ENCODE assay signal across 10 cellular contexts in the genomic region with DNA sequence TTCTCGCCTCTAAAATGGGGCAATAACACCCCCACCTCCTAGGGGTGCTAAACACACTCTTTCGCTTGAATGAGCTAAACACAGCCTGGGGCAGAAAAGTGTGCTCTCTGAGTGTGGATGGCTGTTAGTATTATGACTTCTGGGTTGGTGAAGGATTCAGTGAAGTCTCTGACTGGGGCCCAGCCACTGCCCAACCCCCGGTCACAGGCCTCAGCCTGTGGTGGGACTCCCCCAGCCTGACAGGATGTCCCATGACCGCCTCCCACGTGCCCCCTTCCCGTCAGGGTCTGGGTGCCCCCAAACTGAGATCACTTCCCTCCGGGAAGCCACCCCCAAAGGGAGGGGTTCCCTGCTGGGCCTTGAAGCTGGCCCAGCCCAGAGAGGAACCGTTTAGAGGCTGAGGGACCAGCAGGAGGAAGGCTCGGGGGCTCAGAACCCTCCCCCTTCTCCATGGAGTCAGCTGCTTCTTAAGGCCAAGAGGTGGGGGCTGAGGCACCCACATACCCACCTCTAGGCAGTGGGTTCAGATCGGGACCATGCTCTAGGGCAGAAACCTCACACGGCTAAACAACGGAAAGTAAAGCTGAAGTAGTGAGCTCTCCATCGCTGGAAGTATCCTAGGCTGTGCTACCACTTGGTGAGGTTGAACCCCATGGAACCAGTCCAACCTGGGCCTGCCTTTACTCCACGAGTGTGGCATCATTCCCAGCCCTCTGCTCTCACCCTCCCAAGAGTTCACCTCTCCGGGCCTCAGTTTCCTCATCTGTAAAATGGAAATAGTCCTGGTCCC. TPM values are rescaled to one million over a fixed set of nuclear protein-coding genes. Genes with fewer than 3 reads are reported as not detected.
DNase-seq lines count a peak whose midpoint lies in the region; ATAC-seq, FAIRE-seq and TF ChIP-seq lines count a peak whose summit lies in the region.
"Had no signal": no experiment of that assay in that cellular context is flagged by ENCODE, and none has a peak within 500 bp of the region (broad histone marks: within the 10 kb centered on the region; RNA-seq: fewer than 3 reads in every experiment).

No MANE protein-coding gene starts in this region.

- TF ChIP-seq RAD21 in K562 (CRISPR knock-in tag; conservative IDR thresholded peaks at IDR 0.05 in 1 of 2, IDR thresholded peaks at IDR 0.05 in 1 of 2), result no peak

- H4K20me1 ChIP-seq in K562 (replicated peaks; ENCODE audit: control insufficient read depth, insufficient read depth, low read length), result peaks cover 19% of the 10 kb centered on the region; the same call in 1 of the 2 replicates
- no peaks in the 10 kb centered on the region for H4K20me1 ChIP-seq in PC-3 (ENCODE audit: low read length)

- H3K4me2 ChIP-seq in K562 (ENCODE audit: insufficient read depth, low read length) (no peak overlapping the region), PC-3 (ENCODE audit: low read length) (no peak overlapping the region)

- in situ Hi-C loops in K562 (cut with MboI), result no loop called here

- H3K79me2 ChIP-seq in K562 (ENCODE audit: control insufficient read depth, insufficient read depth, low read length) (no peaks in the 10 kb centered on the region), PC-3 (ENCODE audit: low read length) (no peaks in the 10 kb centered on the region)

- H3K27ac ChIP-seq in K562 (ENCODE audit: extremely low read depth, low read depth, low read length), result no peak overlapping the region
- no peak overlapping the region for H3K27ac ChIP-seq in PC-3 (ENCODE audit: low read length)

- H3K9ac ChIP-seq in K562 (ENCODE audit: insufficient read depth in 1 of 2, low read depth in 2 of 2, low read length in 2 of 2) (no peak overlapping the region), PC-3 (ENCODE audit: low read length) (no peak overlapping the region)

- no peaks in the 10 kb centered on the region for H3K9me2 ChIP-seq in PC-3 (replicated peaks; ENCODE audit: low read length)

- no peaks in the 10 kb centered on the region for H3K36me3 ChIP-seq in K562 (ENCODE audit: control insufficient read depth, insufficient read depth, low read length)
- no peaks in the 10 kb centered on the region for H3K36me3 ChIP-seq in PC-3 (ENCODE audit: low read depth, low read length)

- ATAC-seq in K562, result no peak
- peak; percentile 80 for ATAC-seq in stimulated activated naive CD8-positive, alpha-beta T cell treated with anti-CD3 and anti-CD28 coated beads, Interleukin-15, Interleukin-2, amounts not matched to agents 100 U/mL and 50 U/mL, for 24 hours
- ATAC-seq in PC-3, result no peak
- ATAC-seq in HG02571 (IDR thresholded peaks at IDR 0.05; ENCODE audit: unreplicated experiment), result no peak

- no peak for TF ChIP-seq POLR2A in K562 (conservative IDR thresholded peaks at IDR 0.05)

- WGBS in K562 (ENCODE audit: insufficient coverage, low coverage, missing lambda C conversion rate), result 4% methylated on average over 15 of the region's 15 CpGs

- TF ChIP-seq CTCF in K562 (IDR thresholded peaks at IDR 0.05 in 2 of 3, conservative IDR thresholded peaks at IDR 0.05 in 1 of 3; ENCODE audit: insufficient read depth in 2 of 3, low read depth in 1 of 3, low read length in 3 of 3), result no peak
- TF ChIP-seq CTCF in PC-3 (conservative IDR thresholded peaks at IDR 0.05; ENCODE audit: low read depth, low read length), result no peak

- no peak overlapping the region for H3K4me3 ChIP-seq in K562
- no peak overlapping the region for H3K4me3 ChIP-seq in PC-3 (ENCODE audit: low read length)

- peaks cover 0 to 7% of the 10 kb centered on the region in 2 experiments; a peak in 1 of 5 replicates for H3K4me1 ChIP-seq in K562 (replicated peaks in 1 of 2; ENCODE audit: control insufficient read depth in 2 of 2, insufficient read depth in 2 of 2, low read length in 2 of 2)
- H3K4me1 ChIP-seq in PC-3 (ENCODE audit: insufficient read depth, low read length), result peaks cover 7% of the 10 kb centered on the region

- H2AFZ ChIP-seq in K562 (ENCODE audit: low read depth, low read length) (no peak overlapping the region), PC-3 (ENCODE audit: low read length) (no peak overlapping the region)

- POLR2A ChIA-PET in K562 (lab: Yijun Ruan, JAX), result interaction anchor here (0.7 to 1.4 kb wide), 2 partner anchors 14 to 44 kb away, joined by 3 to 4 read pairs; no protein-coding TSS in a partner anchor
- POLR2A ChIA-PET in PC-3 (lab: Charles Lee; ENCODE audit: unreplicated experiment), result no interaction called here

- intact Hi-C loops in K562 (cut with micrococcal nuclease), result no loop called here
- intact Hi-C loops in PC-3 (cut with micrococcal nuclease), result no loop called here

- no peak for FAIRE-seq in K562 (lab: Jason Lieb, UNC)
- FAIRE-seq: islet of Langerhans had no signal

- TF ChIP-seq EP300 in K562 (IDR thresholded peaks at IDR 0.05; ENCODE audit: low read length), result no peak

- peak; percentile 56 to 66 for DNase-seq in activated CD4-positive, alpha-beta T cell treated with anti-CD3 and anti-CD28 coated beads, Interleukin-2, amount 50 U/mL, for 48 hours
- no peak for DNase-seq in activated CD4-positive, alpha-beta T cell treated with anti-CD3 and anti-CD28 coated beads, Interleukin-2, amount 50 U/mL, for 4 hours
- DNase-seq in NAMALWA (ENCODE audit: low spot score) (peak; percentile 72), K562 (ENCODE audit: extremely low read depth in 1 of 4, low spot score in 3 of 4) (no peak), GF-D8 (lab: John Stamatoyannopoulos, UW) (no peak), PC-3 (no peak)
- peak; percentile 82 for DNase-seq in stimulated activated naive CD8-positive, alpha-beta T cell treated with anti-CD3 and anti-CD28 coated beads, Interleukin-15, Interleukin-2, amounts not matched to agents 100 U/mL and 50 U/mL, for 24 hours
- DNase-seq: ACHN had no signal

- BruUV-seq in K562 (replicated peaks; lab: Mats Ljungman, UMichigan), result no TSS peak
- BruUV-seq in PC-3 (replicated peaks; lab: Mats Ljungman, UMichigan), result no TSS peak

- H3K9me1 ChIP-seq in K562 (ENCODE audit: control insufficient read depth, insufficient read depth, low read length), result no peaks in the 10 kb centered on the region

- no peaks in the 10 kb centered on the region for H3K9me3 ChIP-seq in K562 (replicated peaks; ENCODE audit: control insufficient read depth, insufficient read depth, low read depth, low read length)
- H3K9me3 ChIP-seq in PC-3 (ENCODE audit: low read length), result no peaks in the 10 kb centered on the region

- H3F3A ChIP-seq in PC-3 (ENCODE audit: low read length, unreplicated experiment), result no peaks in the 10 kb centered on the region

- H3K27me3 ChIP-seq in K562 (ENCODE audit: control insufficient read depth in 2 of 2, insufficient read depth in 2 of 2, low read length in 2 of 2) (peaks cover 10 to 77% of the 10 kb centered on the region in 2 experiments), PC-3 (ENCODE audit: low read length) (no peaks in the 10 kb centered on the region)

- CTCF ChIA-PET in K562 (lab: Yijun Ruan, JAX; ENCODE audit: low intra/inter-chr PET ratio), result no interaction called here
- CTCF ChIA-PET in PC-3 (lab: Charles Lee), result no interaction called here

TF ChIP-seq in K562, 482 proteins besides CTCF, POLR2A, EP300 and RAD21 (continues in another document):
- TF ChIP-seq MBD2 (IDR thresholded peaks at IDR 0.05; ENCODE audit: borderline replicate concordance, low read depth), result no peak
- TF ChIP-seq TEAD2 (tag; IDR thresholded peaks at IDR 0.05), result no peak
- peak; percentile 28; the same call in 1 of the 2 replicates for TF ChIP-seq ADNP (tag; IDR thresholded peaks at IDR 0.05)
- peak; percentile 77 for TF ChIP-seq BCOR (IDR thresholded peaks at IDR 0.05)
- TF ChIP-seq, protein P1, sequence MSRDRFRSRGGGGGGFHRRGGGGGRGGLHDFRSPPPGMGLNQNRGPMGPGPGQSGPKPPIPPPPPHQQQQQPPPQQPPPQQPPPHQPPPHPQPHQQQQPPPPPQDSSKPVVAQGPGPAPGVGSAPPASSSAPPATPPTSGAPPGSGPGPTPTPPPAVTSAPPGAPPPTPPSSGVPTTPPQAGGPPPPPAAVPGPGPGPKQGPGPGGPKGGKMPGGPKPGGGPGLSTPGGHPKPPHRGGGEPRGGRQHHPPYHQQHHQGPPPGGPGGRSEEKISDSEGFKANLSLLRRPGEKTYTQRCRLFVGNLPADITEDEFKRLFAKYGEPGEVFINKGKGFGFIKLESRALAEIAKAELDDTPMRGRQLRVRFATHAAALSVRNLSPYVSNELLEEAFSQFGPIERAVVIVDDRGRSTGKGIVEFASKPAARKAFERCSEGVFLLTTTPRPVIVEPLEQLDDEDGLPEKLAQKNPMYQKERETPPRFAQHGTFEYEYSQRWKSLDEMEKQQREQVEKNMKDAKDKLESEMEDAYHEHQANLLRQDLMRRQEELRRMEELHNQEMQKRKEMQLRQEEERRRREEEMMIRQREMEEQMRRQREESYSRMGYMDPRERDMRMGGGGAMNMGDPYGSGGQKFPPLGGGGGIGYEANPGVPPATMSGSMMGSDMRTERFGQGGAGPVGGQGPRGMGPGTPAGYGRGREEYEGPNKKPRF (IDR thresholded peaks at IDR 0.05; ENCODE audit: low read depth, low read length), result no peak

RNA-seq across cellular contexts. Expression of a gene that starts 13.8 kb away (rescaled TPM):
- total RNA-seq in K562 (2011; cell fraction: chromatin; rRNA removed; ENCODE audit: low replicate concordance), result not detected in 2 replicates
- not detected in 2 replicates for total RNA-seq in K562 (2011; cell fraction: nucleolus; rRNA removed)
- total RNA-seq in K562 (2011; cell fraction: nucleoplasm; rRNA removed), result not detected in 2 replicates
- total RNA-seq in K562 (2014; rRNA removed), result not detected in 2 replicates
- total RNA-seq in K562 (2014; rRNA removed; fragmentation: Illumina TruSeq; extraction: Trizol), result not detected in 2 replicates
- total RNA-seq in K562 (2015; rRNA removed; fragmentation: Illumina TruSeq; extraction: Trizol), result not detected in 2 replicates
- total RNA-seq in K562 (2021), result not detected in 2 replicates
- polyA plus RNA-seq in K562 (2011; rRNA removed), result not detected in 2 replicates
- not detected in 2 replicates for polyA plus RNA-seq in K562 (2011; cell fraction: cytosol; rRNA removed)
- not detected in 2 replicates for polyA plus RNA-seq in K562 (2011; cell fraction: nucleus; rRNA removed)
- not detected in 2 replicates for polyA plus RNA-seq in K562 (2012)
- polyA plus RNA-seq in K562 (2014; fragmentation: Illumina TruSeq; extraction: Trizol), result not detected in 2 replicates
- polyA plus RNA-seq in K562 (2014; fragmentation: Nextera tagmentation; extraction: Ambion mirVana), result not detected
- not detected in 2 replicates for polyA plus RNA-seq in K562 (2014; rRNA removed)
- polyA minus RNA-seq in K562 (2011; rRNA and poly(A)+ RNA removed), result not detected in 2 replicates
- polyA minus RNA-seq in K562 (2011; cell fraction: cytosol; rRNA and poly(A)+ RNA removed), result not detected in 2 replicates
- not detected in 2 replicates for polyA minus RNA-seq in K562 (2011; cell fraction: nucleus; rRNA and poly(A)+ RNA removed)
- not detected in 2 replicates for total RNA-seq in PC-3 (2014; rRNA removed)

Comparison
In these comparisons a context has a peak if more than half of its experiments do, and no peak if none do; other contexts are left out.
1. DNase-seq: peak in activated CD4-positive, alpha-beta T cell treated with anti-CD3 and anti-CD28 coated beads, Interleukin-2, amount 50 U/mL, for 48 hours (2 of 2), NAMALWA (single experiment) and stimulated activated naive CD8-positive, alpha-beta T cell treated with anti-CD3 and anti-CD28 coated beads, Interleukin-15, Interleukin-2, amounts not matched to agents 100 U/mL and 50 U/mL, for 24 hours (single experiment); none in activated CD4-positive, alpha-beta T cell treated with anti-CD3 and anti-CD28 coated beads, Interleukin-2, amount 50 U/mL, for 4 hours (0 of 2), K562 (0 of 4), GF-D8 (single experiment) and PC-3 (single experiment).